In the genomic region with DNA sequence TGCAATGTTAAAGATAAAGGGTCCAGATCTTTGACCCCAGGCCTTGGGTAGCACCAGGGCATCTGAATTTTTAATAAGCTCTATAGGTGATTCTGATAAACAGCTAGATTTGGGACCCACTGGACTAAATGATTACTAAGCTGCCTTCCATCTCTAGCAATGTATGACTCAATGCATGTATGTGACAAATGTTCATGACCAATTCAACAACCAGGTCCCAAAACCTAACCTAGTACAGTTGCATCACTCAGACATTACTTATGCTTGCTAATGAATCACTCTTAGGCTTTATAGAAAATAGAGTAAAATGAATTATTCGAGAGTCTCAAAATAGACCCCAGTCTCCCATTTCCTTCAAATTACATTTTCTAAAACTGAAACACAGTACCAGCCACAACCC, we compare ENCODE assay signal across 13 cellular contexts. TPM values are rescaled to one million over a fixed set of nuclear protein-coding genes. Genes with fewer than 3 reads are reported as not detected.
DNase-seq lines count a peak whose midpoint lies in the region; ATAC-seq, FAIRE-seq and TF ChIP-seq lines count a peak whose summit lies in the region.
"Had no signal": no experiment of that assay in that cellular context is flagged by ENCODE, and none has a peak within 500 bp of the region (broad histone marks: within the 10 kb centered on the region; RNA-seq: fewer than 3 reads in every experiment).

No MANE protein-coding gene starts in this region.

- TF ChIP-seq EP300 in K562 (IDR thresholded peaks at IDR 0.05; ENCODE audit: low read length) = no peak

- no peak for ATAC-seq in K562
- no peak for ATAC-seq in left lobe of liver
- no peak for ATAC-seq in GM21447 (IDR thresholded peaks at IDR 0.05; ENCODE audit: unreplicated experiment)

- DNase-seq in AG10803 (ENCODE audit: low read depth) = peak; percentile 71
- DNase-seq in HFFc6 = peak; percentile 81
- no peak for DNase-seq in K562 (ENCODE audit: extremely low read depth in 1 of 4, low spot score in 3 of 4)
- peak; percentile 72 for DNase-seq in kidney tubule cell (ENCODE audit: low spot score)
- no peak for DNase-seq in NCI-H1092 (lab: John Stamatoyannopoulos, UW)
- DNase-seq in retina = no peak
- DNase-seq in left lobe of liver (ENCODE audit: low spot score) = no peak
- DNase-seq: activated CD4-positive, alpha-beta T cell treated with anti-CD3 and anti-CD28 coated beads for 48 hours; NCI-H1092 treated with DMSO at 0.1 percent for 48 hours; NCI-H526 treated with DMSO at 0.1 percent for 48 hours; thyroid gland had no signal

- no peak overlapping the region for H2AFZ ChIP-seq in K562 (ENCODE audit: low read depth, low read length)

- no peak for TF ChIP-seq POLR2A in K562 (conservative IDR thresholded peaks at IDR 0.05)

- H3K4me3 ChIP-seq in AG10803 (ENCODE audit: low read length) (no peak overlapping the region), K562 (no peak overlapping the region)
- H3K4me3 ChIP-seq: thyroid gland had no signal

- no peak overlapping the region for H3K9ac ChIP-seq in K562 (ENCODE audit: insufficient read depth in 1 of 2, low read depth in 2 of 2, low read length in 2 of 2)

- no peak overlapping the region for H3K4me2 ChIP-seq in K562 (ENCODE audit: insufficient read depth, low read length)

- WGBS in K562 (ENCODE audit: insufficient coverage, low coverage, missing lambda C conversion rate) = 18% methylated on average over 1 of the region's 1 CpG

- H3K4me1 ChIP-seq in K562 (replicated peaks in 1 of 2; ENCODE audit: control insufficient read depth in 2 of 2, insufficient read depth in 2 of 2, low read length in 2 of 2) = peaks cover 0 to 8% of the 10 kb centered on the region in 2 experiments; a peak in 2 of 5 replicates
- H3K4me1 ChIP-seq: thyroid gland had no signal

- peaks cover 4% of the 10 kb centered on the region; the same call in 1 of the 2 replicates for H3K36me3 Mint-ChIP-seq in HFFc6 (ENCODE audit: low read depth)

- CTCF ChIA-PET in K562 (lab: Yijun Ruan, JAX; ENCODE audit: low intra/inter-chr PET ratio) = no interaction called here

- TF ChIP-seq RAD21 in K562 (CRISPR knock-in tag; conservative IDR thresholded peaks at IDR 0.05 in 1 of 2, IDR thresholded peaks at IDR 0.05 in 1 of 2) = no peak

- no peaks in the 10 kb centered on the region; the same call in 1 of the 2 replicates for H3K27me3 Mint-ChIP-seq in HFFc6 (ENCODE audit: insufficient read depth)

- no peaks in the 10 kb centered on the region for H3K9me3 Mint-ChIP-seq in HFFc6

- FAIRE-seq in K562 (lab: Jason Lieb, UNC) = no peak

- no peaks in the 10 kb centered on the region for H3K79me2 ChIP-seq in K562 (ENCODE audit: control insufficient read depth, insufficient read depth, low read length)

- intact Hi-C loops in K562 (cut with micrococcal nuclease) = no loop called here

- peak overlapping the region; percentile 70 for H3K27ac Mint-ChIP-seq in HFFc6

- 0 out of 2 replicates have a peak overlapping the region, but pooled peaks have one; percentile 8 for H3K4me3 Mint-ChIP-seq in HFFc6

- H3K36me3 ChIP-seq in K562 (ENCODE audit: control insufficient read depth, insufficient read depth, low read length) = no peaks in the 10 kb centered on the region
- H3K36me3 ChIP-seq: neutrophil, thyroid gland had no signal

- no peaks in the 10 kb centered on the region for H3K9me1 ChIP-seq in K562 (ENCODE audit: control insufficient read depth, insufficient read depth, low read length)

- peaks cover 62% of the 10 kb centered on the region for H3K4me1 Mint-ChIP-seq in HFFc6 (ENCODE audit: low read depth)

- BruUV-seq in K562 (replicated peaks; lab: Mats Ljungman, UMichigan) = no TSS peak

- H3K27ac ChIP-seq in K562 (ENCODE audit: extremely low read depth, low read depth, low read length) = no peak overlapping the region
- H3K27ac ChIP-seq: neutrophil, thyroid gland had no signal

- in situ Hi-C loops in K562 (cut with MboI) = no loop called here

- POLR2A ChIA-PET in K562 (lab: Yijun Ruan, JAX) = no interaction called here

- no peaks in the 10 kb centered on the region for H3K9me3 ChIP-seq in K562 (replicated peaks; ENCODE audit: control insufficient read depth, insufficient read depth, low read depth, low read length)
- H3K9me3 ChIP-seq: neutrophil, thyroid gland had no signal

- TF ChIP-seq CTCF in AG10803 (conservative IDR thresholded peaks at IDR 0.05; ENCODE audit: low read length) (no peak), HFFc6 (IDR thresholded peaks at IDR 0.05) (no peak), K562 (IDR thresholded peaks at IDR 0.05 in 2 of 3, conservative IDR thresholded peaks at IDR 0.05 in 1 of 3; ENCODE audit: insufficient read depth in 2 of 3, low read depth in 1 of 3, low read length in 3 of 3) (no peak)

- H3K27me3 ChIP-seq in K562 (ENCODE audit: control insufficient read depth in 2 of 2, insufficient read depth in 2 of 2, low read length in 2 of 2) = peaks cover 0 to 27% of the 10 kb centered on the region in 2 experiments; a peak in 3 of 5 replicates
- H3K27me3 ChIP-seq: neutrophil, thyroid gland had no signal

- peaks cover 27% of the 10 kb centered on the region; the same call in 1 of the 2 replicates for H4K20me1 ChIP-seq in K562 (replicated peaks; ENCODE audit: control insufficient read depth, insufficient read depth, low read length)

TF ChIP-seq in K562, 482 proteins besides CTCF, POLR2A, EP300 and RAD21:
- TF ChIP-seq L3MBTL2 (IDR thresholded peaks at IDR 0.05) (no peak), CEBPG (CRISPR knock-in tag; IDR thresholded peaks at IDR 0.05) (no peak), CEBPG (tag; conservative IDR thresholded peaks at IDR 0.05 in 1 of 2, IDR thresholded peaks at IDR 0.05 in 1 of 2) (peak in 1 of 2 experiments; percentile 72; a peak in 2 of 4 replicates), ZFP30 (CRISPR knock-in tag; IDR thresholded peaks at IDR 0.05; ENCODE audit: borderline replicate concordance) (no peak), ATF3 (IDR thresholded peaks at IDR 0.05) (peak; percentile 21; the same call in 1 of the 2 replicates), ATF3 (CRISPR knock-in tag; conservative IDR thresholded peaks at IDR 0.05) (no peak), MYC (IDR thresholded peaks at IDR 0.05; ENCODE audit: low read depth, low read length) (no peak), MYC (CRISPR knock-in tag; IDR thresholded peaks at IDR 0.05; ENCODE audit: borderline replicate concordance, low read depth) (no peak), SPI1 (IDR thresholded peaks at IDR 0.05; ENCODE audit: borderline replicate concordance, low read depth, low read length) (no peak)
TF ChIP-seq in K562: peak in this region for 2.

RNA-seq across cellular contexts. Expression of gene RCAN1, which starts 35.5 kb away (rescaled TPM):
- total RNA-seq in HFFc6 (2021; fragmentation: NEBNext Ultra II Directional; extraction: Animal tissue kit (Norgen Biotek cat#: 25700)) = 10 to 100 TPM; 60.8 to 87.2 (median 66.1) TPM
- total RNA-seq in K562 (2011; cell fraction: chromatin; rRNA removed; ENCODE audit: low replicate concordance) = 6.1 and 7.8 TPM in 2 replicates
- 3.8 and 4.2 TPM in 2 replicates for total RNA-seq in K562 (2011; cell fraction: nucleolus; rRNA removed)
- total RNA-seq in K562 (2011; cell fraction: nucleoplasm; rRNA removed) = 6.6 and 7.6 TPM in 2 replicates
- 11.9 TPM in 2 replicates for total RNA-seq in K562 (2014; rRNA removed)
- 16.5 and 16.9 TPM in 2 replicates for total RNA-seq in K562 (2014; rRNA removed; fragmentation: Illumina TruSeq; extraction: Trizol)
- total RNA-seq in K562 (2015; rRNA removed; fragmentation: Illumina TruSeq; extraction: Trizol) = 12.3 and 14.7 TPM in 2 replicates
- total RNA-seq in K562 (2021) = 14.0 and 15.5 TPM in 2 replicates
- polyA plus RNA-seq in K562 (2011; rRNA removed) = 5.3 and 9.9 TPM in 2 replicates
- 2.7 and 3.8 TPM in 2 replicates for polyA plus RNA-seq in K562 (2011; cell fraction: cytosol; rRNA removed)
- 2.2 and 2.9 TPM in 2 replicates for polyA plus RNA-seq in K562 (2011; cell fraction: nucleus; rRNA removed)
- 14.3 and 25.6 TPM in 2 replicates for polyA plus RNA-seq in K562 (2012)
- polyA plus RNA-seq in K562 (2014; fragmentation: Illumina TruSeq; extraction: Trizol) = 13.4 and 14.9 TPM in 2 replicates
- 1 to 10 TPM; 4.4 to 6.1 TPM for polyA plus RNA-seq in K562 (2014; fragmentation: Nextera tagmentation; extraction: Ambion mirVana)
- polyA plus RNA-seq in K562 (2014; rRNA removed) = 12.3 and 15.0 TPM in 2 replicates
- polyA minus RNA-seq in K562 (2011; rRNA and poly(A)+ RNA removed) = 8.1 and 11.2 TPM in 2 replicates
- polyA minus RNA-seq in K562 (2011; cell fraction: cytosol; rRNA and poly(A)+ RNA removed) = 3.4 and 5.2 TPM in 2 replicates
- polyA minus RNA-seq in K562 (2011; cell fraction: nucleus; rRNA and poly(A)+ RNA removed) = 2.7 and 3.3 TPM in 2 replicates
- 32.6 TPM for total RNA-seq in left lobe of liver

Comparison
In these comparisons a context has a peak if more than half of its experiments do, and no peak if none do; other contexts are left out.
1. DNase-seq: peak in AG10803 (single experiment), HFFc6 (single experiment) and kidney tubule cell (single experiment); none in K562 (0 of 4), NCI-H1092 (single experiment), retina (single experiment) and left lobe of liver (single experiment).